ENCODE assay signal across 7 cellular contexts in the genomic region with DNA sequence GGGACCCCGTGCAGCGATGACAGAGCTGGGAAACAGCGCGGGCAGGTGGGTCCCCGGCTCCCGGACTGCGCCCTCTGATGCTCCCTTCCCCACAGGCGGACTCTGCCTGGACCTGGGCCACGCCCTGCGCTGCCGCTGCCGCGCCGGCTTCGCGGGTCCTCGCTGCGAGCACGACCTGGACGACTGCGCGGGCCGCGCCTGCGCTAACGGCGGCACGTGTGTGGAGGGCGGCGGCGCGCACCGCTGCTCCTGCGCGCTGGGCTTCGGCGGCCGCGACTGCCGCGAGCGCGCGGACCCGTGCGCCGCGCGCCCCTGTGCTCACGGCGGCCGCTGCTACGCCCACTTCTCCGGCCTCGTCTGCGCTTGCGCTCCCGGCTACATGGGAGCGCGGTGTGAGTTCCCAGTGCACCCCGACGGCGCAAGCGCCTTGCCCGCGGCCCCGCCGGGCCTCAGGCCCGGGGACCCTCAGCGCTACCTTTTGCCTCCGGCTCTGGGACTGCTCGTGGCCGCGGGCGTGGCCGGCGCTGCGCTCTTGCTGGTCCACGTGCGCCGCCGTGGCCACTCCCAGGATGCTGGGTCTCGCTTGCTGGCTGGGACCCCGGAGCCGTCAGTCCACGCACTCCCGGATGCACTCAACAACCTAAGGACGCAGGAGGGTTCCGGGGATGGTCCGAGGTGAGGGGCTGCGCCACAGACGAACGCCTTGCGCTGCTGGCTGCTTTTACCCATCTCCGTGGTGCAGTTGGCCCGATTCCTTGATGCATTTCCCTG. TPM values are rescaled to one million over a fixed set of nuclear protein-coding genes. Genes with fewer than 3 reads are reported as not detected.
A peak's percentile ranks its signal among the peaks of the same experiment; 100 is the strongest.
DNase-seq lines count a peak whose midpoint lies in the region; FAIRE-seq and TF ChIP-seq lines count a peak whose summit lies in the region.

No MANE protein-coding gene starts in this region.

- peak; percentile 88 for FAIRE-seq in GM12892 (lab: Jason Lieb, UNC)

- DNase-seq in GM12892 (ENCODE audit: insufficient read length) (peak; percentile 86), NCI-H1105 (lab: John Stamatoyannopoulos, UW) (peak; percentile 90), WERI-Rb-1 (peak; percentile 82), dermis blood vessel endothelial cell (peak; percentile 78), LoVo (ENCODE audit: low spot score) (no peak)
- peak in 4 of 6 experiments; percentile 16 to 33 (median 27) for DNase-seq in stimulated activated naive CD4-positive, alpha-beta T cell (lab: John Stamatoyannopoulos, UW)

- 3 to 4% methylated on average over 46 to 87 of the region's 96 CpGs for WGBS in mesodermal cell (ENCODE audit: insufficient coverage in 2 of 2), 2 experiments

- H3K36me3 ChIP-seq in WERI-Rb-1 = peaks cover 16% of the 10 kb centered on the region
- no peaks in the 10 kb centered on the region for H3K36me3 ChIP-seq in mesodermal cell (ENCODE audit: control insufficient read depth, insufficient read depth, low read length)

- H3K4me3 ChIP-seq in WERI-Rb-1 (ENCODE audit: low read depth, low read length) (peak overlapping the region; percentile 80), mesodermal cell (ENCODE audit: extremely low read depth, insufficient read depth, low read length, poor library complexity, severe bottlenecking) (peak overlapping the region; percentile 47)

- no peak for TF ChIP-seq CTCF in WERI-Rb-1 (IDR thresholded peaks at IDR 0.05; ENCODE audit: low read depth, low read length)

- no peak overlapping the region; the same call in 1 of the 2 replicates for H3K27ac ChIP-seq in WERI-Rb-1
- no peak overlapping the region for H3K27ac ChIP-seq in mesodermal cell (ENCODE audit: low read depth, low read length, severe bottlenecking)

- no peaks in the 10 kb centered on the region for H3K27me3 ChIP-seq in WERI-Rb-1 (ENCODE audit: insufficient read depth, low read depth, severe bottlenecking)

- no peaks in the 10 kb centered on the region for H3K4me1 ChIP-seq in mesodermal cell (ENCODE audit: control insufficient read depth, insufficient read depth, low read length, poor library complexity, severe bottlenecking)

- TF ChIP-seq POLR2A in GM12892 (IDR thresholded peaks at IDR 0.05; ENCODE audit: low read depth, low read length) = no peak; the same call in 1 of the 2 replicates

- H3K9me3 ChIP-seq in WERI-Rb-1 (ENCODE audit: severe bottlenecking) (no peaks in the 10 kb centered on the region), mesodermal cell (ENCODE audit: control insufficient read depth, low read length) (peaks cover 4% of the 10 kb centered on the region)

RNA-seq across cellular contexts. Expression of a gene that starts 7.8 kb away (rescaled TPM):
- polyA plus RNA-seq in GM12892 (2012; ENCODE audit: missing spikeins) = not detected
- not detected in 2 replicates for total RNA-seq in dermis blood vessel endothelial cell
- polyA plus RNA-seq in mesodermal cell (2013, experiment 1 of 2) = 1.6 TPM
- 1.1 TPM for polyA plus RNA-seq in mesodermal cell (2013, experiment 2 of 2)

RNA-seq across cellular contexts. Expression of a gene that starts 8.4 kb away (rescaled TPM):
- polyA plus RNA-seq in GM12892 (2012; ENCODE audit: missing spikeins) = 0.38 TPM
- 0.17 and 0.28 TPM in 2 replicates for total RNA-seq in dermis blood vessel endothelial cell
- 4.2 TPM for polyA plus RNA-seq in mesodermal cell (2013, experiment 1 of 2)
- 3.2 TPM for polyA plus RNA-seq in mesodermal cell (2013, experiment 2 of 2)

RNA-seq across cellular contexts. Expression of a gene that starts 25.5 kb away (rescaled TPM):
- polyA plus RNA-seq in GM12892 (2012; ENCODE audit: missing spikeins) = 6.8 TPM
- total RNA-seq in dermis blood vessel endothelial cell = 2.2 and 2.7 TPM in 2 replicates
- polyA plus RNA-seq in mesodermal cell (2013, experiment 1 of 2) = 2.3 TPM
- polyA plus RNA-seq in mesodermal cell (2013, experiment 2 of 2) = 2.8 TPM

RNA-seq across cellular contexts. Expression of a gene that starts 26.5 kb away (rescaled TPM):
- polyA plus RNA-seq in GM12892 (2012; ENCODE audit: missing spikeins) = 72.3 TPM
- total RNA-seq in dermis blood vessel endothelial cell = 66.5 and 67.9 TPM in 2 replicates
- 72.9 TPM for polyA plus RNA-seq in mesodermal cell (2013, experiment 1 of 2)
- polyA plus RNA-seq in mesodermal cell (2013, experiment 2 of 2) = 65.8 TPM

RNA-seq across cellular contexts. Expression of a gene that starts 32.8 kb away (rescaled TPM):
- polyA plus RNA-seq in GM12892 (2012; ENCODE audit: missing spikeins) = 6.4 TPM
- 16.2 and 17.8 TPM in 2 replicates for total RNA-seq in dermis blood vessel endothelial cell
- polyA plus RNA-seq in mesodermal cell (2013, experiment 1 of 2) = 22.4 TPM
- 21.3 TPM for polyA plus RNA-seq in mesodermal cell (2013, experiment 2 of 2)
